ENCODE assay signal across 16 cellular contexts in genomic region chr4:174265917-174266316, GRCh38. TPM values are rescaled to one million over a fixed set of nuclear protein-coding genes. Genes with fewer than 3 reads are reported as not detected.
DNase-seq lines count a peak whose midpoint lies in the region; ATAC-seq lines count a peak whose summit lies in the region.
"Had no signal": no experiment of that assay in that cellular context is flagged by ENCODE, and none has a peak within 500 bp of the region (broad histone marks: within the 10 kb centered on the region; RNA-seq: fewer than 3 reads in every experiment).

No MANE protein-coding gene starts in this region.

- H3K9me3 ChIP-seq in endocrine pancreas (ENCODE audit: control insufficient read depth, low read length) = no peaks in the 10 kb centered on the region
- H3K9me3 ChIP-seq: HAP-1, heart left ventricle, Peyer's patch had no signal

- H2BK5ac ChIP-seq in mesendoderm (ENCODE audit: low read length) = no peak overlapping the region

- no peak overlapping the region for H4K8ac ChIP-seq in mesendoderm (ENCODE audit: low read depth, low read length)

- DNase-seq in G401 (ENCODE audit: low spot score) = peak; percentile 26
- peak; percentile 48 for DNase-seq in NCI-H2227 (lab: John Stamatoyannopoulos, UW; ENCODE audit: unreplicated experiment)
- DNase-seq in stimulated activated naive CD4-positive, alpha-beta T cell (lab: John Stamatoyannopoulos, UW) = no peak
- DNase-seq in hepatic stellate cell (ENCODE audit: low spot score) = no peak
- no peak for DNase-seq in mesendoderm
- DNase-seq: activated T-cell treated with anti-CD3 and anti-CD28 coated beads, Interleukin-2, amount 50 U/mL, for 1 hour; brain microvascular endothelial cell; CD8-positive, alpha-beta memory T cell; heart left ventricle; IMR-90; islet precursor cell; Peyer's patch had no signal

- H3K27me3 ChIP-seq in endocrine pancreas (ENCODE audit: control insufficient read depth, insufficient read depth, low read length) (no peaks in the 10 kb centered on the region), mesendoderm (ENCODE audit: insufficient read depth, low read length, poor library complexity) (no peaks in the 10 kb centered on the region)
- H3K27me3 ChIP-seq: brain microvascular endothelial cell, heart left ventricle, Peyer's patch had no signal

- H3K36me3 ChIP-seq in endocrine pancreas (ENCODE audit: control insufficient read depth, insufficient read depth, low read length) = no peaks in the 10 kb centered on the region
- H3K36me3 ChIP-seq in mesendoderm (ENCODE audit: control insufficient read depth, insufficient read depth, low read length) = no peaks in the 10 kb centered on the region
- H3K36me3 ChIP-seq: brain microvascular endothelial cell, HAP-1, Peyer's patch had no signal

- in situ Hi-C loops in G401 (cut with HindIII; ENCODE audit: low sequenced_read_pairs) = no loop called here

- H3K18ac ChIP-seq in mesendoderm (ENCODE audit: low read length) = no peak overlapping the region

- H3K23ac ChIP-seq in mesendoderm (ENCODE audit: low read length) = no peak overlapping the region

- peak; percentile 48 for ATAC-seq in HG03354 (IDR thresholded peaks at IDR 0.05; ENCODE audit: poor library complexity, severe bottlenecking, unreplicated experiment)
- ATAC-seq in HG03457 (IDR thresholded peaks at IDR 0.05; ENCODE audit: unreplicated experiment) = no peak
- ATAC-seq: heart left ventricle had no signal

- H4K5ac ChIP-seq in mesendoderm (ENCODE audit: low read length) = no peak overlapping the region

- no CpG with 5 or more reads among the region's 2 CpGs for WGBS in mesendoderm (ENCODE audit: extremely low coverage, insufficient coverage, low lambda C conversion rate)

- no peak overlapping the region for H3K4ac ChIP-seq in mesendoderm (ENCODE audit: low read depth, low read length)

- H3K56ac ChIP-seq in mesendoderm (ENCODE audit: low read length) = no peak overlapping the region

- H3K9ac ChIP-seq in endocrine pancreas (ENCODE audit: control insufficient read depth, insufficient read depth, low read length) (no peak overlapping the region), mesendoderm (ENCODE audit: low read length) (no peak overlapping the region)

- H3K4me3 ChIP-seq in endocrine pancreas (ENCODE audit: control insufficient read depth, insufficient read depth, low read length) (peak overlapping the region; percentile 77), mesendoderm (ENCODE audit: low read length) (no peak overlapping the region)
- H3K4me3 ChIP-seq: HAP-1, heart left ventricle, Peyer's patch had no signal

- no peak overlapping the region for H2BK120ac ChIP-seq in mesendoderm (ENCODE audit: low read depth, low read length)

- H3K27ac ChIP-seq in mesendoderm (ENCODE audit: low read depth, low read length) = no peak overlapping the region
- H3K27ac ChIP-seq: brain microvascular endothelial cell, Peyer's patch had no signal

- no peaks in the 10 kb centered on the region for H3K79me1 ChIP-seq in mesendoderm (ENCODE audit: low read length)

- no peaks in the 10 kb centered on the region for H3K79me2 ChIP-seq in mesendoderm (ENCODE audit: control insufficient read depth, insufficient read depth, low read length)

- H2AK5ac ChIP-seq in mesendoderm (ENCODE audit: low read length) = no peak overlapping the region

- H3K4me1 ChIP-seq in endocrine pancreas (ENCODE audit: control insufficient read depth, insufficient read depth, low read length) = peaks cover 25% of the 10 kb centered on the region
- no peaks in the 10 kb centered on the region for H3K4me1 ChIP-seq in mesendoderm (ENCODE audit: control insufficient read depth, low read depth, low read length)
- H3K4me1 ChIP-seq: Peyer's patch had no signal

- H2BK15ac ChIP-seq in mesendoderm (replicated peaks; ENCODE audit: low read depth) = no peak overlapping the region

- no peak overlapping the region for H3K4me2 ChIP-seq in mesendoderm (ENCODE audit: low read length)

RNA-seq across cellular contexts. Expression of gene FBXO8, which starts 17.6 kb away (rescaled TPM):
- 11.8 and 17.9 TPM in 2 replicates for total RNA-seq in G401 (2014; rRNA removed; shearing (Covaris generic))
- polyA plus RNA-seq in mesendoderm (2013, experiment 1 of 2) = 5.8 TPM
- 6.3 TPM for polyA plus RNA-seq in mesendoderm (2013, experiment 2 of 2)

RNA-seq across cellular contexts. Expression of gene CEP44, which starts 17.8 kb away (rescaled TPM):
- 5.9 and 14.1 TPM in 2 replicates for total RNA-seq in G401 (2014; rRNA removed; shearing (Covaris generic))
- polyA plus RNA-seq in mesendoderm (2013, experiment 1 of 2) = 7.4 TPM
- 6.9 TPM for polyA plus RNA-seq in mesendoderm (2013, experiment 2 of 2)

Comparison
In these comparisons a context has a peak if more than half of its experiments do, and no peak if none do; other contexts are left out.
1. DNase-seq: peak in G401 (single experiment) and NCI-H2227 (single experiment); none in stimulated activated naive CD4-positive, alpha-beta T cell (0 of 6), hepatic stellate cell (single experiment) and mesendoderm (single experiment).